In the genomic region with DNA sequence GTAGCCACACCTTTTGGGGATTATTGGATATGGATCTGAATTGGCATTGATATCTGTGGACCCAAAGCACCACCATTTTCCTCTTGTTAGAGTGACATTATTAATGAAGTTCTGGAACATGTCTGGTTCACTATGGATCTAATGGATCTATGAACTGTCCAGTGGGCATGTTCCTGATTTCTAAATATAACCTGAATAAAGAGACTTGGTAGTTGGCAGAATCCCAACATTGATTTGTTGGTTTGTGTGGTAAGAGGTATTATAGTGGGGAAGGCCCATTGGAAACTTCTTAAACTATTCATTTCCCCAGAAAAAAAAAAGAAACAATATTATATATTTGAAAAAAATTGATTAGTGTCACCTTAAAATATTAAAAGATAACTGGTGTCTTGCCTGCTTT, we compare ENCODE assay signal across 8 cellular contexts.
"Had no signal": no experiment of that assay in that cellular context is flagged by ENCODE, and none has a peak within 500 bp of the region (broad histone marks: within the 10 kb centered on the region; RNA-seq: fewer than 3 reads in every experiment).

No MANE protein-coding gene starts in this region.

- FAIRE-seq: G401.6, GM12878, GM12891, GM12892, GM18507, GM19239 had no signal

- DNase-seq: GDM1, GF-D8 had no signal

- ATAC-seq: GM12878 had no signal

- H3K4me3 ChIP-seq: GM12878 had no signal
